ENCODE assay signal across 1 cellular context in genomic region chr12:71162832-71163711, GRCh38.
TF ChIP-seq lines count a peak whose summit lies in the region.

No MANE protein-coding gene starts in this region.

TF ChIP-seq in WTC11, 78 proteins besides CTCF, POLR2A, EP300 and RAD21 (continued from another document):
- TF ChIP-seq PRDM15 (CRISPR knock-in tag; IDR thresholded peaks at IDR 0.05) (no peak), SOX15 (CRISPR knock-in tag; IDR thresholded peaks at IDR 0.05) (no peak), ZSCAN18 (CRISPR knock-in tag; IDR thresholded peaks at IDR 0.05) (no peak), E2F5 (CRISPR knock-in tag; IDR thresholded peaks at IDR 0.05) (no peak), FOXP1 (CRISPR knock-in tag; IDR thresholded peaks at IDR 0.05; ENCODE audit: borderline replicate concordance) (no peak), ZNF396 (CRISPR knock-in tag; IDR thresholded peaks at IDR 0.05; ENCODE audit: borderline replicate concordance) (no peak), CBFB (CRISPR knock-in tag; IDR thresholded peaks at IDR 0.05; ENCODE audit: low read depth) (no peak), PRRX2 (CRISPR knock-in tag; IDR thresholded peaks at IDR 0.05) (no peak), ZNF425 (CRISPR knock-in tag; conservative IDR thresholded peaks at IDR 0.05) (no peak), MXD4 (CRISPR knock-in tag; IDR thresholded peaks at IDR 0.05; ENCODE audit: borderline replicate concordance) (no peak), ZNF121 (CRISPR knock-in tag; IDR thresholded peaks at IDR 0.05) (no peak)
